ENCODE assay signal across 8 cellular contexts in the genomic region with DNA sequence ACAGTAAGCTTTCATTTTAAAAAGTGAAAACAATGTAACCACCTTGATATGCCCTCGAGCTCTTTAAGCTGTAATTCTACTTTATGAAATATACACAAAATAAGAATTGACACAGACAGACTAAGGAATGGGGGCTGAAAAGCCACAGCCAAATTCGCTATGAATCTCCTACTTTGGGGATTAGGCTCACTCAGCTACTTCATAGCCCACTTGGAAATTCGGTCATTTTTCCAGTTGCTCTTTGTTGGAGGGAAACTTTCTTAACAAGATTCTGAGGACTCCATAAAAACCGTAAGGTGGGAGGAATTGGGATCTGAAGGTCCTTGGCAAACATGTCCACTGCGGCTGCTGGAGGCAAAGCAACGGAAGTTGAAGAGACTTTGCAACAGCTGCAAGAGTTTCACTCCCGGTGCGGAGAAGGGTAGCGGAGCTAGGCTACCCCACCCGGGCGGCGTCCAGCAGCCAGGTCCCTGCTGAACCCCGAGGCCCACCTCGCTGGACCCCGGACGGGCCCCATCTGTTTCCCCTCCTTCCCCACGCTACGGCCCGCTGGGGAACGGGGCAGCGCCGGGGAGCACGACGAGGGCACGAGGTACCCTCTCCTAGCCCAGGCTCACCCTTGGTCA. TPM values are rescaled to one million over a fixed set of nuclear protein-coding genes. Genes with fewer than 3 reads are reported as not detected.
A peak's percentile ranks its signal among the peaks of the same experiment; 100 is the strongest.
DNase-seq lines count a peak whose midpoint lies in the region; FAIRE-seq and TF ChIP-seq lines count a peak whose summit lies in the region.

No MANE protein-coding gene starts in this region.

- DNase-seq in GM12891 (ENCODE audit: insufficient read length, low spot score) (peak; percentile 42), NAMALWA (ENCODE audit: low spot score) (peak; percentile 49), left ventricle myocardium inferior (no peak), sigmoid colon (no peak), NCI-H2171 (lab: John Stamatoyannopoulos, UW) (no peak), cerebellum (ENCODE audit: low spot score) (no peak)
- DNase-seq in activated naive CD4-positive, alpha-beta T cell treated with anti-CD3 and anti-CD28 coated beads for 36 hours: peak; percentile 50

- TF ChIP-seq EP300 in sigmoid colon (IDR thresholded peaks at IDR 0.05): no peak

- TF ChIP-seq POLR2A in GM12891 (IDR thresholded peaks at IDR 0.05; ENCODE audit: low read depth, low read length) (no peak), sigmoid colon (IDR thresholded peaks at IDR 0.05) (no peak)

- POLR2A ChIA-PET in HEK293 (lab: Yijun Ruan, JAX): interaction anchor here (0.5 to 1.4 kb wide), 4 partner anchors 9 to 284 kb away, joined by 3 to 6 read pairs (median 4); partner anchors contain the start of gene GJA9

- H3K27me3 ChIP-seq in left ventricle myocardium inferior (ENCODE audit: low read depth): no peaks in the 10 kb centered on the region
- H3K27me3 ChIP-seq in sigmoid colon: no peaks in the 10 kb centered on the region

- H3K4me1 Mint-ChIP-seq in activated naive CD4-positive, alpha-beta T cell treated with anti-CD3 and anti-CD28 coated beads for 36 hours (ENCODE audit: low read depth): peaks cover 22% of the 10 kb centered on the region

- intact Hi-C loops in activated naive CD4-positive, alpha-beta T cell treated with anti-CD3 and anti-CD28 coated beads for 36 hours (cut with micrococcal nuclease): loop anchor here (1.0 to 2.0 kb wide), 3 partner anchors 13 to 154 kb away; partner anchors contain the start of genes AKIRIN1, NDUFS5 and RRAGC
- intact Hi-C loops in left ventricle myocardium inferior (cut with micrococcal nuclease) (no loop called here), sigmoid colon (cut with DNase I) (loop anchor here (1.0 kb wide), 2 partner anchors 12 to 118 kb away; no protein-coding TSS in a partner anchor)

- H3K4me3 Mint-ChIP-seq in activated naive CD4-positive, alpha-beta T cell treated with anti-CD3 and anti-CD28 coated beads for 36 hours: peak overlapping the region; percentile 86

- H3K27me3 Mint-ChIP-seq in activated naive CD4-positive, alpha-beta T cell treated with anti-CD3 and anti-CD28 coated beads for 36 hours (ENCODE audit: low read depth): no peaks in the 10 kb centered on the region

- CTCF ChIA-PET in HEK293 (lab: Yijun Ruan, JAX): interaction anchor here (0.5 to 0.6 kb wide), 2 partner anchors 195 to 666 kb away, joined by 3 read pairs; no protein-coding TSS in a partner anchor
- CTCF ChIA-PET in activated naive CD4-positive, alpha-beta T cell treated with anti-CD3 and anti-CD28 coated beads for 36 hours (lab: Charles Lee): interaction anchor here (2.8 kb wide), 1 partner anchor 219 kb away, joined by 11 read pairs; no protein-coding TSS in a partner anchor

- H3K27ac ChIP-seq in HEK293 (ENCODE audit: extremely low read depth, low read depth, low read length): no peak overlapping the region; the same call in 1 of the 2 replicates
- peak overlapping the region; percentile 90 for H3K27ac ChIP-seq in left ventricle myocardium inferior (replicated peaks)
- peak overlapping the region; percentile 71 to 80 (median 79) for H3K27ac ChIP-seq in sigmoid colon

- H3K36me3 ChIP-seq in HEK293 (ENCODE audit: control insufficient read depth in 2 of 2, insufficient read depth in 1 of 2, low read length in 2 of 2): peaks cover 0 to 8% of the 10 kb centered on the region in 2 experiments; a peak in 2 of 3 replicates
- no peaks in the 10 kb centered on the region for H3K36me3 ChIP-seq in left ventricle myocardium inferior
- H3K36me3 ChIP-seq in sigmoid colon: no peaks in the 10 kb centered on the region

- no peak for TF ChIP-seq CTCF in HEK293 (tag by site-specific recombination; IDR thresholded peaks at IDR 0.05)
- no peak for TF ChIP-seq CTCF in left ventricle myocardium inferior (IDR thresholded peaks at IDR 0.05; ENCODE audit: borderline replicate concordance)
- no peak for TF ChIP-seq CTCF in sigmoid colon (IDR thresholded peaks at IDR 0.05)

- H3K4me3 ChIP-seq in HEK293 (ENCODE audit: low read depth, low read length) (peak overlapping the region; percentile 95), left ventricle myocardium inferior (peak overlapping the region; percentile 86), sigmoid colon (peak overlapping the region; percentile 56 to 92 (median 79))

- H3K9me3 ChIP-seq in HEK293 (ENCODE audit: control insufficient read depth, insufficient read depth, low read depth, low read length): no peaks in the 10 kb centered on the region
- no peaks in the 10 kb centered on the region for H3K9me3 ChIP-seq in left ventricle myocardium inferior (replicated peaks)
- no peaks in the 10 kb centered on the region for H3K9me3 ChIP-seq in sigmoid colon

- H3K4me1 ChIP-seq in HEK293 (ENCODE audit: control insufficient read depth, insufficient read depth, low read length): peaks cover 4% of the 10 kb centered on the region; the same call in 1 of the 2 replicates
- peaks cover 48% of the 10 kb centered on the region for H3K4me1 ChIP-seq in left ventricle myocardium inferior
- peaks cover 0 to 24% (median 14%) of the 10 kb centered on the region in 4 donors for H3K4me1 ChIP-seq in sigmoid colon

- FAIRE-seq in GM12891 (lab: Jason Lieb, UNC): peak; percentile 73

- WGBS in sigmoid colon, 2 donors: 2 to 4% methylated on average over 25 of the region's 25 CpGs

- no peaks in the 10 kb centered on the region for H3K9me3 Mint-ChIP-seq in activated naive CD4-positive, alpha-beta T cell treated with anti-CD3 and anti-CD28 coated beads for 36 hours

- peaks cover 1% of the 10 kb centered on the region for H3K36me3 Mint-ChIP-seq in activated naive CD4-positive, alpha-beta T cell treated with anti-CD3 and anti-CD28 coated beads for 36 hours (ENCODE audit: low read depth)

- H3K27ac Mint-ChIP-seq in activated naive CD4-positive, alpha-beta T cell treated with anti-CD3 and anti-CD28 coated beads for 36 hours: peak overlapping the region; percentile 57

TF ChIP-seq in GM12891, 5 proteins besides CTCF, POLR2A, EP300 and RAD21:
- TF ChIP-seq PAX5 (IDR thresholded peaks at IDR 0.05; ENCODE audit: insufficient read depth, low read length, severe bottlenecking): no peak
- TF ChIP-seq SPI1 (IDR thresholded peaks at IDR 0.05; ENCODE audit: low read depth, low read length): no peak; the same call in 1 of the 2 replicates
- TF ChIP-seq TAF1 (IDR thresholded peaks at IDR 0.05; ENCODE audit: low read depth, low read length): no peak
- TF ChIP-seq POU2F2 (IDR thresholded peaks at IDR 0.05; ENCODE audit: low read depth, low read length): no peak

TF ChIP-seq in HEK293, 187 proteins besides CTCF, POLR2A, EP300 and RAD21 (continues in another document):
- TF ChIP-seq HOXD13 (CRISPR knock-in tag; IDR thresholded peaks at IDR 0.05; ENCODE audit: borderline replicate concordance) (no peak), PBX3 (CRISPR knock-in tag; IDR thresholded peaks at IDR 0.05) (no peak), ZNF433 (tag by site-specific recombination; IDR thresholded peaks at IDR 0.05; ENCODE audit: low read depth) (no peak), ZNF426 (tag by site-specific recombination; IDR thresholded peaks at IDR 0.05) (no peak), GLI2 (tag by site-specific recombination; IDR thresholded peaks at IDR 0.05; ENCODE audit: borderline replicate concordance, low read depth) (no peak), ZNF571 (tag by site-specific recombination; IDR thresholded peaks at IDR 0.05) (no peak), KLF9 (tag by site-specific recombination; IDR thresholded peaks at IDR 0.05; ENCODE audit: low read depth) (no peak), ZBTB1 (tag by site-specific recombination; IDR thresholded peaks at IDR 0.05) (no peak)

RNA-seq across cellular contexts. Expression of gene MYCBP, which starts 0.6 kb away (rescaled TPM):
- polyA plus RNA-seq in GM12891 (2012; ENCODE audit: low read depth, missing spikeins): 20.3 TPM
- 10 to 100 TPM; 54.6 to 58.0 TPM for total RNA-seq in activated naive CD4-positive, alpha-beta T cell treated with anti-CD3 and anti-CD28 coated beads for 36 hours
- total RNA-seq in left ventricle myocardium inferior (14.5 TPM), sigmoid colon (10 to 100 TPM; 13.0 to 18.9 (median 15.5) TPM), cerebellum (3.4 TPM)
- 10 to 100 TPM; 30.3 to 55.7 (median 35.4) TPM for polyA plus RNA-seq in sigmoid colon

RNA-seq across cellular contexts. Expression of gene GJA9, which starts 8.9 kb away (rescaled TPM):
- not detected for polyA plus RNA-seq in GM12891 (2012; ENCODE audit: low read depth, missing spikeins)
- not detected for total RNA-seq in activated naive CD4-positive, alpha-beta T cell treated with anti-CD3 and anti-CD28 coated beads for 36 hours
- total RNA-seq in left ventricle myocardium inferior (not detected), sigmoid colon (not detected), cerebellum (not detected)
- polyA plus RNA-seq in sigmoid colon: under 1 TPM in 1 of 3 donors, not detected in 2; 0.50 TPM

RNA-seq across cellular contexts. Expression of gene RRAGC, which starts 12.9 kb away (rescaled TPM):
- polyA plus RNA-seq in GM12891 (2012; ENCODE audit: low read depth, missing spikeins): 10.3 TPM
- 10 to 100 TPM; 22.3 to 23.3 TPM for total RNA-seq in activated naive CD4-positive, alpha-beta T cell treated with anti-CD3 and anti-CD28 coated beads for 36 hours
- total RNA-seq in left ventricle myocardium inferior (20.0 TPM), sigmoid colon (10 to 100 TPM; 18.2 to 24.9 (median 23.7) TPM), cerebellum (16.2 TPM)
- polyA plus RNA-seq in sigmoid colon: 10 to 100 TPM; 20.9 to 38.8 (median 33.0) TPM

Comparison
In these comparisons a context has a peak if more than half of its experiments do, and no peak if none do; other contexts are left out.
1. DNase-seq: peak in GM12891 (single experiment), NAMALWA (single experiment) and activated naive CD4-positive, alpha-beta T cell treated with anti-CD3 and anti-CD28 coated beads for 36 hours (single experiment); none in left ventricle myocardium inferior (single experiment), sigmoid colon (single experiment), NCI-H2171 (single experiment) and cerebellum (single experiment).
2. Peak in every context shown above with its lines, with median percentiles within 50 percentile points of each other: H3K4me3 ChIP-seq.